ENCODE assay signal across 2 cellular contexts in the genomic region with DNA sequence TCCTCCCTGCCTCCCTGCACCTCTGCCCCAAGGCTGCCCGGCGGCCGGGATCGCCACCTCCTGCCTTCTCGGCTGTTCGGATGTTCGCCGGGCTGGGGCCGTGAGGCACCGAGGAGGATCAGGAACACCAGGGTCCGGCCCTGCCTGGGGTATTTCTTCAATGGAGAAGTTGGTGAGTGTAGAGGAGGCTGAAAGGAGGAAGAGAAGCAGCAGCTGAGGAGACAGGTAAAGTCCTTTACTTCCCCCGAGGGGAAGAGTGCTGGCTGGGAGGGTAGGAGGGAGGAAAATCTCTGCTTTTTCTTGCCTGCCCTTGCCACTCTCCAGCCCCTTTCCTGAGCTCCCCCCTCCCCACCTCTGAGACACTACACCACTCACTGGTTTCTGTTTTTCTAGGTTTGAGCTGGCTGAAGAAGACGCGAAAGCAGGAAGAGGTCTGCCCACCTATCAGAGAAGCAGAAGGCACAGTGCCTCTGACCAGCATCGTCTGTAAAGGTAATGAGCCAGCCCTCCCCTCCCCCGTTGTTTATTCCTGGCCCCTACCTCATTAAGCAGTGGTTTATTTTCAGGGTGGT.
TF ChIP-seq lines count a peak whose summit lies in the region.

No MANE protein-coding gene starts in this region.

TF ChIP-seq in endothelial cell of umbilical vein, 7 proteins besides CTCF, POLR2A, EP300 and RAD21 (continued from another document):
- no peak for TF ChIP-seq EZH2 (IDR thresholded peaks at IDR 0.05; ENCODE audit: borderline replicate concordance, low read depth, low read length, severe bottlenecking)
TF ChIP-seq in endothelial cell of umbilical vein: peak in this region for 0.

TF ChIP-seq in neural cell, 6 proteins besides CTCF, POLR2A, EP300 and RAD21 (continued from another document):
- TF ChIP-seq REST (IDR thresholded peaks at IDR 0.05; ENCODE audit: borderline replicate concordance) (no peak), TAF1 (IDR thresholded peaks at IDR 0.05; ENCODE audit: low read depth) (no peak)
